In the genomic region with DNA sequence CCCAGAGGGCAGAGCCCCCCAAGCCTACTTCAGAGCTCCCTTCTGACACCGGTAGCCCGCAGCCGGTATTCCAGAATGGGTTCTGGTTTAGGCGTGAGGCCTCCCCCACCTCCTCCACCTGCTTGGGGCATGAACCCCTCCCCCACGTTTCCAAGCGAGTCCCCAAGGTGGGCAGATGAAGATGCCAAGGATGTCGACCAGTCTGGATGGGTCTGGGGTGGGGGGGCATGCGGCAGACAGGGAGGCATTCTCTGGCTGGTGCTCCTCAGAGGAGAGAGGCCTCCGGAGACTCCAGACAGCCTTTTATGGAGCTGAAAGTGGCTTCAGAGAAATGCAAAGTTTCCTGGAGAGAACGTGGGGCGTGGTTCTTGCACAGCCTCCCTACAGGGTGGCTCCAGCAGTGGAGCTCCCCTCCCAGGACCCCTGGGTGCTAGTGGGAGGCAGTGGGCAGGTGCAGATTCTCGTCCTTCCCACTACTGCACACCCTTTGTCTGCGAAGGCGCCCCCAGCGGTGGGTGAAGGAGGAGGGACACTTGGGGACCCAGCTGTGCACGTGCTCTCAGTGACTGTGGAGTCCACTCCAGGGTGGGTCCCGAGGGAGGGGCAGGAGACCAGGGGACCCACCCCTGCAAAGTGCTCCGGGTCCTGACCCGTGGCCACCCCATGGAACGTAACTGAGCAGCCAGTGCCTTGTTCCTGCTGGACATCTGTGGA, we compare ENCODE assay signal across 15 cellular contexts. TPM values are rescaled to one million over a fixed set of nuclear protein-coding genes. Genes with fewer than 3 reads are reported as not detected.
DNase-seq lines count a peak whose midpoint lies in the region; ATAC-seq, FAIRE-seq and TF ChIP-seq lines count a peak whose summit lies in the region.
"Had no signal": no experiment of that assay in that cellular context is flagged by ENCODE, and none has a peak within 500 bp of the region (broad histone marks: within the 10 kb centered on the region; RNA-seq: fewer than 3 reads in every experiment).

No MANE protein-coding gene starts in this region.

- peaks cover 73% of the 10 kb centered on the region for H3K27me3 Mint-ChIP-seq in HFFc6 (ENCODE audit: insufficient read depth)
- peaks cover 11% of the 10 kb centered on the region for H3K27me3 Mint-ChIP-seq in activated CD4-positive, alpha-beta memory T cell treated with anti-CD3 and anti-CD28 coated beads for 36 hours
- H3K27me3 Mint-ChIP-seq in activated T-cell treated with anti-CD3 and anti-CD28 coated beads, Interleukin-2, amount 50 U/mL, for 4 hours (ENCODE audit: low read depth) = peaks cover 9% of the 10 kb centered on the region

- no peak for TF ChIP-seq RAD21 in K562 (CRISPR knock-in tag; conservative IDR thresholded peaks at IDR 0.05 in 1 of 2, IDR thresholded peaks at IDR 0.05 in 1 of 2)

- TF ChIP-seq CTCF in BE2C (IDR thresholded peaks at IDR 0.05; ENCODE audit: low read depth, low read length) = peak; percentile 40
- no peak for TF ChIP-seq CTCF in HFFc6 (IDR thresholded peaks at IDR 0.05)
- TF ChIP-seq CTCF in K562 (IDR thresholded peaks at IDR 0.05 in 2 of 3, conservative IDR thresholded peaks at IDR 0.05 in 1 of 3; ENCODE audit: insufficient read depth in 2 of 3, low read depth in 1 of 3, low read length in 3 of 3) = no peak; a peak in 2 of 6 replicates
- TF ChIP-seq CTCF in esophagus squamous epithelium (IDR thresholded peaks at IDR 0.05) = no peak

- H3K9me3 Mint-ChIP-seq in HFFc6 = peaks cover 20% of the 10 kb centered on the region
- no peaks in the 10 kb centered on the region for H3K9me3 Mint-ChIP-seq in activated CD4-positive, alpha-beta memory T cell treated with anti-CD3 and anti-CD28 coated beads for 36 hours
- no peaks in the 10 kb centered on the region for H3K9me3 Mint-ChIP-seq in activated T-cell treated with anti-CD3 and anti-CD28 coated beads, Interleukin-2, amount 50 U/mL, for 4 hours
- H3K9me3 Mint-ChIP-seq: activated CD8-positive, alpha-beta T cell treated with anti-CD3 and anti-CD28 coated beads for 36 hours; effector memory CD8-positive, alpha-beta T cell had no signal

- H2BK15ac ChIP-seq in neuronal stem cell (ENCODE audit: low read length) = no peak overlapping the region

- H3K4me1 ChIP-seq in BE2C (peaks cover 38% of the 10 kb centered on the region), K562 (replicated peaks in 1 of 2; ENCODE audit: control insufficient read depth in 2 of 2, insufficient read depth in 2 of 2, low read length in 2 of 2) (peaks cover 3 to 73% of the 10 kb centered on the region in 2 experiments; a peak in 4 of 5 replicates), neuronal stem cell (ENCODE audit: control insufficient read depth in 2 of 2, insufficient read depth in 1 of 2, low read depth in 1 of 2, low read length in 2 of 2) (peaks cover 12 to 30% of the 10 kb centered on the region in 2 donors), esophagus squamous epithelium (peaks cover 16 to 77% (median 33%) of the 10 kb centered on the region in 3 donors)

- TF ChIP-seq POLR2A in K562 (conservative IDR thresholded peaks at IDR 0.05) (no peak), esophagus squamous epithelium (IDR thresholded peaks at IDR 0.05) (no peak)

- H2BK5ac ChIP-seq in neuronal stem cell (ENCODE audit: low read length) = no peak overlapping the region

- H3K36me3 Mint-ChIP-seq in HFFc6 (ENCODE audit: low read depth) = peaks cover 50% of the 10 kb centered on the region
- no peaks in the 10 kb centered on the region for H3K36me3 Mint-ChIP-seq in activated CD4-positive, alpha-beta memory T cell treated with anti-CD3 and anti-CD28 coated beads for 36 hours
- H3K36me3 Mint-ChIP-seq in activated T-cell treated with anti-CD3 and anti-CD28 coated beads, Interleukin-2, amount 50 U/mL, for 4 hours (ENCODE audit: insufficient read depth) = peaks cover 2% of the 10 kb centered on the region

- H3K36me3 ChIP-seq in BE2C (peaks cover 87% of the 10 kb centered on the region), K562 (ENCODE audit: control insufficient read depth, insufficient read depth, low read length) (no peaks in the 10 kb centered on the region), neuronal stem cell (replicated peaks in 1 of 2; ENCODE audit: control insufficient read depth in 2 of 2, insufficient read depth in 2 of 2, low read length in 2 of 2) (peaks cover 30 to 38% of the 10 kb centered on the region in 2 donors), esophagus squamous epithelium (peaks cover 5 to 67% (median 6%) of the 10 kb centered on the region in 3 donors)

- peaks cover 3% of the 10 kb centered on the region for H3K9me1 ChIP-seq in K562 (ENCODE audit: control insufficient read depth, insufficient read depth, low read length)

- H3K4me2 ChIP-seq in K562 (ENCODE audit: insufficient read depth, low read length) (no peak overlapping the region), neuronal stem cell (ENCODE audit: insufficient read depth, low read length, poor library complexity, severe bottlenecking) (no peak overlapping the region)

- POLR2A ChIA-PET in K562 (lab: Yijun Ruan, JAX) = interaction anchor here (0.5 to 1.3 kb wide), 7 partner anchors 10 to 1470 kb away, joined by 3 to 6 read pairs (median 3); partner anchors contain the start of gene MYEOV
- POLR2A ChIA-PET in activated CD4-positive, alpha-beta memory T cell treated with anti-CD3 and anti-CD28 coated beads for 36 hours (lab: Charles Lee) = no interaction called here

- no peak overlapping the region for H3K4ac ChIP-seq in neuronal stem cell (ENCODE audit: low read length)

- peak overlapping the region; percentile 61 for H3K18ac ChIP-seq in neuronal stem cell (ENCODE audit: low read length)

- H2BK120ac ChIP-seq in neuronal stem cell (ENCODE audit: low read depth, low read length) = no peak overlapping the region

- peaks cover 4% of the 10 kb centered on the region; the same call in 1 of the 3 replicates for H3K79me2 ChIP-seq in K562 (ENCODE audit: control insufficient read depth, insufficient read depth, low read length)

- intact Hi-C loops in K562 (cut with micrococcal nuclease) = loop anchor here (5.0 to 10.0 kb wide), 4 partner anchors 203 to 1010 kb away; no protein-coding TSS in a partner anchor
- intact Hi-C loops in activated CD4-positive, alpha-beta memory T cell treated with anti-CD3 and anti-CD28 coated beads for 36 hours (cut with micrococcal nuclease) = loop anchor here (5.0 kb wide), 1 partner anchor 408 kb away; no protein-coding TSS in a partner anchor
- intact Hi-C loops in esophagus squamous epithelium (cut with DNase I) = loop anchor here (5.0 kb wide), 2 partner anchors 353 to 543 kb away; partner anchors contain the start of gene MYEOV

- no peak overlapping the region for H4K8ac ChIP-seq in neuronal stem cell (ENCODE audit: low read depth, low read length)

- H3K27me3 ChIP-seq in BE2C = no peaks in the 10 kb centered on the region
- H3K27me3 ChIP-seq in K562 (ENCODE audit: control insufficient read depth in 2 of 2, insufficient read depth in 2 of 2, low read length in 2 of 2) = peaks cover 8 to 12% of the 10 kb centered on the region in 2 experiments; a peak in 4 of 5 replicates
- peaks cover 0 to 13% (median 0%) of the 10 kb centered on the region in 3 experiments for H3K27me3 ChIP-seq in neuronal stem cell (ENCODE audit: control insufficient read depth in 3 of 3, insufficient read depth in 3 of 3, low read depth in 1 of 3, low read length in 3 of 3)
- H3K27me3 ChIP-seq in esophagus squamous epithelium = peaks cover 0 to 20% (median 0%) of the 10 kb centered on the region in 4 donors

- peaks cover 37% of the 10 kb centered on the region for H3K79me1 ChIP-seq in neuronal stem cell (ENCODE audit: low read depth, low read length)

- FAIRE-seq in K562 (lab: Jason Lieb, UNC) (no peak), urothelium cell line (lab: Jason Lieb, UNC) (no peak)
- FAIRE-seq: GM12891, small intestine had no signal

- H4K91ac ChIP-seq in neuronal stem cell (ENCODE audit: low read depth, low read length, poor library complexity) = no peak overlapping the region

- H3K27ac ChIP-seq in K562 (ENCODE audit: extremely low read depth, low read depth, low read length) = no peak overlapping the region
- H3K27ac ChIP-seq in neuronal stem cell (replicated peaks; ENCODE audit: low read length) = no peak overlapping the region
- H3K27ac ChIP-seq in esophagus squamous epithelium = peak overlapping the region in 2 of 4 donors; percentile 68 to 84

- peak overlapping the region; percentile 94 for H3K27ac Mint-ChIP-seq in HFFc6
- H3K27ac Mint-ChIP-seq in activated CD4-positive, alpha-beta memory T cell treated with anti-CD3 and anti-CD28 coated beads for 36 hours = no peak overlapping the region
- H3K27ac Mint-ChIP-seq: activated CD8-positive, alpha-beta T cell treated with anti-CD3 and anti-CD28 coated beads for 36 hours; effector memory CD8-positive, alpha-beta T cell had no signal

- H3K9me3 ChIP-seq in BE2C (no peaks in the 10 kb centered on the region), K562 (replicated peaks; ENCODE audit: control insufficient read depth, insufficient read depth, low read depth, low read length) (no peaks in the 10 kb centered on the region), neuronal stem cell (replicated peaks in 1 of 2; ENCODE audit: control insufficient read depth in 2 of 2, insufficient read depth in 1 of 2, low read depth in 1 of 2, low read length in 2 of 2) (no peaks in the 10 kb centered on the region), esophagus squamous epithelium (no peaks in the 10 kb centered on the region)

- in situ Hi-C loops in K562 (cut with MboI) = loop anchor here (5.0 kb wide), 3 partner anchors 198 to 538 kb away; partner anchors contain the start of gene MYEOV

- H3K9ac ChIP-seq in K562 (ENCODE audit: insufficient read depth in 1 of 2, low read depth in 2 of 2, low read length in 2 of 2) (no peak overlapping the region), neuronal stem cell (ENCODE audit: low read depth, low read length, poor library complexity) (peak overlapping the region; percentile 17)

- no peak overlapping the region for H2BK12ac ChIP-seq in neuronal stem cell (ENCODE audit: low read length)

- no peak for ATAC-seq in K562
- no peak for ATAC-seq in activated T-cell treated with anti-CD3 and anti-CD28 coated beads, Interleukin-2, amount 50 U/mL, for 4 hours
- ATAC-seq: activated CD8-positive, alpha-beta T cell treated with anti-CD3 and anti-CD28 coated beads for 36 hours; effector memory CD8-positive, alpha-beta T cell had no signal

- DNase-seq in BE2C = peak; percentile 61
- DNase-seq in HFFc6 = no peak
- DNase-seq in K562 (ENCODE audit: extremely low read depth in 1 of 4, low spot score in 3 of 4) = no peak
- no peak for DNase-seq in neuronal stem cell (ENCODE audit: low spot score)
- no peak for DNase-seq in activated CD4-positive, alpha-beta memory T cell treated with anti-CD3 and anti-CD28 coated beads for 36 hours
- no peak for DNase-seq in activated T-cell treated with anti-CD3 and anti-CD28 coated beads, Interleukin-2, amount 50 U/mL, for 4 hours
- DNase-seq in esophagus squamous epithelium (lab: John Stamatoyannopoulos, UW) = no peak
- no peak for DNase-seq in urothelium cell line (ENCODE audit: low spot score)
- DNase-seq: activated CD8-positive, alpha-beta T cell treated with anti-CD3 and anti-CD28 coated beads for 36 hours; DMS 273 treated with DMSO at 0.1 percent for 48 hours; effector memory CD8-positive, alpha-beta T cell had no signal

- CTCF ChIA-PET in K562 (lab: Yijun Ruan, JAX; ENCODE audit: low intra/inter-chr PET ratio) = interaction anchor here (0.6 to 3.4 kb wide), 4 partner anchors 158 to 543 kb away, joined by 3 to 43 read pairs (median 4); no protein-coding TSS in a partner anchor
- CTCF ChIA-PET in activated CD4-positive, alpha-beta memory T cell treated with anti-CD3 and anti-CD28 coated beads for 36 hours (lab: Charles Lee) = interaction anchor here (1.0 to 4.3 kb wide), 5 partner anchors 25 to 550 kb away, joined by 3 to 62 read pairs (median 4); no protein-coding TSS in a partner anchor

- no peak overlapping the region for H2AFZ ChIP-seq in K562 (ENCODE audit: low read depth, low read length)
- H2AFZ ChIP-seq in neuronal stem cell (ENCODE audit: low read length) = no peak overlapping the region

- TF ChIP-seq EP300 in K562 (IDR thresholded peaks at IDR 0.05; ENCODE audit: low read length) = no peak

- 59% methylated on average over 11 of the region's 20 CpGs for whole genome bisulfite sequencing in K562 (ENCODE audit: insufficient coverage, low coverage, missing lambda C conversion rate)
- whole genome bisulfite sequencing in neuronal stem cell (ENCODE audit: extremely low coverage in 2 of 2, insufficient read length in 2 of 2, insufficient replicate concordance in 1 of 2), 2 donors = no CpG with 5 or more reads among the region's 20 CpGs
- WGBS in esophagus squamous epithelium, 2 donors = 72 to 95% methylated on average over 4 to 6 of the region's 20 CpGs

- BruUV-seq in K562 (replicated peaks; lab: Mats Ljungman, UMichigan) = no TSS peak

- H3K4me3 ChIP-seq in BE2C (ENCODE audit: low read depth, low read length) = peak overlapping the region; percentile 95
- H3K4me3 ChIP-seq in K562 = no peak overlapping the region
- H3K4me3 ChIP-seq in neuronal stem cell (ENCODE audit: low read length in 2 of 2) = no peak overlapping the region
- peak overlapping the region in 2 of 4 donors; percentile 82 to 84 for H3K4me3 ChIP-seq in esophagus squamous epithelium

- H3K14ac ChIP-seq in neuronal stem cell (ENCODE audit: low read length) = no peak overlapping the region

- no peak overlapping the region for H3K23ac ChIP-seq in neuronal stem cell (ENCODE audit: low read depth, low read length, poor library complexity)

- peak overlapping the region; percentile 95 for H3K4me3 Mint-ChIP-seq in HFFc6
- H3K4me3 Mint-ChIP-seq in activated CD4-positive, alpha-beta memory T cell treated with anti-CD3 and anti-CD28 coated beads for 36 hours = no peak overlapping the region
- H3K4me3 Mint-ChIP-seq in activated T-cell treated with anti-CD3 and anti-CD28 coated beads, Interleukin-2, amount 50 U/mL, for 4 hours = no peak overlapping the region
- H3K4me3 Mint-ChIP-seq: activated CD8-positive, alpha-beta T cell treated with anti-CD3 and anti-CD28 coated beads for 36 hours had no signal

- no peaks in the 10 kb centered on the region; the same call in none of the 2 replicates for H4K20me1 ChIP-seq in K562 (replicated peaks; ENCODE audit: control insufficient read depth, insufficient read depth, low read length)

- peaks cover 49% of the 10 kb centered on the region for H3K4me1 Mint-ChIP-seq in HFFc6 (ENCODE audit: low read depth)
- H3K4me1 Mint-ChIP-seq in activated CD4-positive, alpha-beta memory T cell treated with anti-CD3 and anti-CD28 coated beads for 36 hours (ENCODE audit: low read depth) = peaks cover 12% of the 10 kb centered on the region
- H3K4me1 Mint-ChIP-seq in activated T-cell treated with anti-CD3 and anti-CD28 coated beads, Interleukin-2, amount 50 U/mL, for 4 hours (ENCODE audit: low read depth) = peaks cover 10% of the 10 kb centered on the region

- H2AK5ac ChIP-seq in neuronal stem cell (ENCODE audit: low read depth, low read length) = peak overlapping the region; percentile 59

RNA-seq across cellular contexts. Expression of gene CCND1, which starts 4.2 kb away (rescaled TPM):
- 802 TPM for polyA plus RNA-seq in BE2C (2012; ENCODE audit: insufficient read depth, insufficient read length, low read depth)
- total RNA-seq in HFFc6 (2021; fragmentation: NEBNext Ultra II Directional; extraction: Animal tissue kit (Norgen Biotek cat#: 25700)) = 1,000 to 10,000 TPM; 1,259 to 2,084 (median 1,434) TPM
- total RNA-seq in K562 (2011; cell fraction: chromatin; rRNA removed; ENCODE audit: low replicate concordance) = 9.3 and 33.6 TPM in 2 replicates
- total RNA-seq in K562 (2011; cell fraction: nucleolus; rRNA removed) = 22.5 and 33.2 TPM in 2 replicates
- total RNA-seq in K562 (2011; cell fraction: nucleoplasm; rRNA removed) = 11.1 and 13.8 TPM in 2 replicates
- 7.7 and 11.4 TPM in 2 replicates for total RNA-seq in K562 (2014; rRNA removed)
- 3.1 TPM in 2 replicates for total RNA-seq in K562 (2014; rRNA removed; fragmentation: Illumina TruSeq; extraction: Trizol)
- total RNA-seq in K562 (2015; rRNA removed; fragmentation: Illumina TruSeq; extraction: Trizol) = 2.2 and 3.8 TPM in 2 replicates
- total RNA-seq in K562 (2021) = 18.9 and 23.3 TPM in 2 replicates
- polyA plus RNA-seq in K562 (2011; rRNA removed) = 16.7 and 19.7 TPM in 2 replicates
- polyA plus RNA-seq in K562 (2011; cell fraction: cytosol; rRNA removed) = 16.2 and 30.6 TPM in 2 replicates
- 20.4 and 50.8 TPM in 2 replicates for polyA plus RNA-seq in K562 (2011; cell fraction: nucleus; rRNA removed)
- polyA plus RNA-seq in K562 (2012) = 6.0 and 6.3 TPM in 2 replicates
- polyA plus RNA-seq in K562 (2014; fragmentation: Illumina TruSeq; extraction: Trizol) = 3.0 and 6.5 TPM in 2 replicates
- polyA plus RNA-seq in K562 (2014; fragmentation: Nextera tagmentation; extraction: Ambion mirVana) = under 1 TPM; 0.04 to 0.13 TPM
- polyA plus RNA-seq in K562 (2014; rRNA removed) = 6.4 and 7.5 TPM in 2 replicates
- 10.3 and 15.0 TPM in 2 replicates for polyA minus RNA-seq in K562 (2011; rRNA and poly(A)+ RNA removed)
- polyA minus RNA-seq in K562 (2011; cell fraction: cytosol; rRNA and poly(A)+ RNA removed) = 29.4 and 35.4 TPM in 2 replicates
- polyA minus RNA-seq in K562 (2011; cell fraction: nucleus; rRNA and poly(A)+ RNA removed) = 44.4 and 45.2 TPM in 2 replicates
- 56.5 TPM for polyA plus RNA-seq in neuronal stem cell (2013, experiment 1 of 2)
- 57.8 TPM for polyA plus RNA-seq in neuronal stem cell (2013, experiment 2 of 2)
- total RNA-seq in activated CD4-positive, alpha-beta memory T cell treated with anti-CD3 and anti-CD28 coated beads for 36 hours = 1 to 10 TPM in 1 of 2 experiments, under 1 TPM in 1; 0.19 to 1.3 TPM
- 10 to 100 TPM; 26.1 to 31.9 (median 28.1) TPM for total RNA-seq in activated T-cell treated with anti-CD3 and anti-CD28 coated beads, Interleukin-2, amount 50 U/mL, for 4 hours
- 100 to 1,000 TPM in 3 of 4 donors, 10 to 100 TPM in 1; 64.1 to 216 (median 145) TPM for total RNA-seq in esophagus squamous epithelium

RNA-seq across cellular contexts. Expression of gene LTO1, which starts 30.0 kb away (rescaled TPM):
- 186 TPM for polyA plus RNA-seq in BE2C (2012; ENCODE audit: insufficient read depth, insufficient read length, low read depth)
- total RNA-seq in HFFc6 (2021; fragmentation: NEBNext Ultra II Directional; extraction: Animal tissue kit (Norgen Biotek cat#: 25700)) = 10 to 100 TPM; 23.2 to 28.5 (median 25.6) TPM
- 57.3 and 78.3 TPM in 2 replicates for total RNA-seq in K562 (2011; cell fraction: chromatin; rRNA removed; ENCODE audit: low replicate concordance)
- 45.9 and 51.0 TPM in 2 replicates for total RNA-seq in K562 (2011; cell fraction: nucleolus; rRNA removed)
- total RNA-seq in K562 (2011; cell fraction: nucleoplasm; rRNA removed) = 63.6 and 86.3 TPM in 2 replicates
- total RNA-seq in K562 (2014; rRNA removed) (26.0 and 27.9 TPM in 2 replicates), K562 (2014; rRNA removed; fragmentation: Illumina TruSeq; extraction: Trizol) (14.3 and 16.3 TPM in 2 replicates), K562 (2015; rRNA removed; fragmentation: Illumina TruSeq; extraction: Trizol) (18.6 and 19.1 TPM in 2 replicates), K562 (2021) (18.7 and 21.4 TPM in 2 replicates), esophagus squamous epithelium (10 to 100 TPM; 16.5 to 29.2 (median 19.3) TPM)
- polyA plus RNA-seq in K562 (2011; rRNA removed) (15.9 and 19.9 TPM in 2 replicates), K562 (2014; fragmentation: Illumina TruSeq; extraction: Trizol) (18.9 and 20.3 TPM in 2 replicates), K562 (2014; fragmentation: Nextera tagmentation; extraction: Ambion mirVana) (1 to 10 TPM; 2.6 to 3.7 TPM), K562 (2014; rRNA removed) (36.8 and 43.4 TPM in 2 replicates)
- 22.3 and 22.4 TPM in 2 replicates for polyA plus RNA-seq in K562 (2011; cell fraction: cytosol; rRNA removed)
- 29.3 and 45.4 TPM in 2 replicates for polyA plus RNA-seq in K562 (2011; cell fraction: nucleus; rRNA removed)
- polyA plus RNA-seq in K562 (2012) = 15.8 and 17.4 TPM in 2 replicates
- 13.3 and 22.2 TPM in 2 replicates for polyA minus RNA-seq in K562 (2011; rRNA and poly(A)+ RNA removed)
- 7.5 and 7.6 TPM in 2 replicates for polyA minus RNA-seq in K562 (2011; cell fraction: cytosol; rRNA and poly(A)+ RNA removed)
- polyA minus RNA-seq in K562 (2011; cell fraction: nucleus; rRNA and poly(A)+ RNA removed) = 17.8 and 18.2 TPM in 2 replicates
- polyA plus RNA-seq in neuronal stem cell (2013, experiment 1 of 2) = 13.6 TPM
- 13.3 TPM for polyA plus RNA-seq in neuronal stem cell (2013, experiment 2 of 2)
- 10 to 100 TPM; 16.3 to 16.7 TPM for total RNA-seq in activated CD4-positive, alpha-beta memory T cell treated with anti-CD3 and anti-CD28 coated beads for 36 hours
- total RNA-seq in activated T-cell treated with anti-CD3 and anti-CD28 coated beads, Interleukin-2, amount 50 U/mL, for 4 hours = 10 to 100 TPM; 22.2 to 24.5 (median 22.8) TPM

RNA-seq across cellular contexts. Expression of gene FGF19, which starts 58.7 kb away (rescaled TPM):
- 0.48 TPM for polyA plus RNA-seq in BE2C (2012; ENCODE audit: insufficient read depth, insufficient read length, low read depth)
- not detected for total RNA-seq in HFFc6 (2021; fragmentation: NEBNext Ultra II Directional; extraction: Animal tissue kit (Norgen Biotek cat#: 25700))
- total RNA-seq in K562 (2011; cell fraction: chromatin; rRNA removed; ENCODE audit: low replicate concordance) = not detected in 2 replicates
- total RNA-seq in K562 (2011; cell fraction: nucleolus; rRNA removed) = not detected in 2 replicates
- total RNA-seq in K562 (2011; cell fraction: nucleoplasm; rRNA removed) = not detected in 2 replicates
- total RNA-seq in K562 (2014; rRNA removed) (not detected in 2 replicates), K562 (2014; rRNA removed; fragmentation: Illumina TruSeq; extraction: Trizol) (not detected in 2 replicates), K562 (2015; rRNA removed; fragmentation: Illumina TruSeq; extraction: Trizol) (not detected in 2 replicates), K562 (2021) (0.07 and 0.11 TPM in 2 replicates), esophagus squamous epithelium (not detected)
- polyA plus RNA-seq in K562 (2011; rRNA removed) (not detected in 2 replicates), K562 (2014; fragmentation: Illumina TruSeq; extraction: Trizol) (not detected in 2 replicates), K562 (2014; fragmentation: Nextera tagmentation; extraction: Ambion mirVana) (not detected), K562 (2014; rRNA removed) (not detected in 2 replicates)
- not detected in 2 replicates for polyA plus RNA-seq in K562 (2011; cell fraction: cytosol; rRNA removed)
- polyA plus RNA-seq in K562 (2011; cell fraction: nucleus; rRNA removed) = not detected in 2 replicates
- polyA plus RNA-seq in K562 (2012) = not detected in 2 replicates
- polyA minus RNA-seq in K562 (2011; rRNA and poly(A)+ RNA removed) = not detected in 2 replicates
- polyA minus RNA-seq in K562 (2011; cell fraction: cytosol; rRNA and poly(A)+ RNA removed) = not detected in 2 replicates
- polyA minus RNA-seq in K562 (2011; cell fraction: nucleus; rRNA and poly(A)+ RNA removed) = not detected in 2 replicates
- 0.20 TPM for polyA plus RNA-seq in neuronal stem cell (2013, experiment 1 of 2)
- polyA plus RNA-seq in neuronal stem cell (2013, experiment 2 of 2) = 0.15 TPM
- total RNA-seq in activated CD4-positive, alpha-beta memory T cell treated with anti-CD3 and anti-CD28 coated beads for 36 hours = not detected
- not detected for total RNA-seq in activated T-cell treated with anti-CD3 and anti-CD28 coated beads, Interleukin-2, amount 50 U/mL, for 4 hours
- total RNA-seq: activated CD8-positive, alpha-beta T cell treated with anti-CD3 and anti-CD28 coated beads for 36 hours; mononuclear cell; T-helper 1 cell treated with Interleukin-12 subunit alpha and Interleukin-12 subunit beta and Interleukin-4 antibody, amounts not matched to agents 30 ng/mL and 1 ng/mL, for 36 hours had no signal

Comparison
In these comparisons a context has a peak if more than half of its experiments do, and no peak if none do; other contexts are left out.
1. RNA of gene CCND1, which starts 4.2 kb away (total RNA-seq): 1,259 to 2,084 TPM in HFFc6; 64.1 to 216 TPM in esophagus squamous epithelium, 26.1 to 31.9 TPM in activated T-cell treated with anti-CD3 and anti-CD28 coated beads, Interleukin-2, amount 50 U/mL, for 4 hours, 2.2 to 33.6 TPM in K562 and 0.19 to 1.3 TPM in activated CD4-positive, alpha-beta memory T cell treated with anti-CD3 and anti-CD28 coated beads for 36 hours; every median in the first group is over 4 times any median in the second.